In genomic region chr15:75554717-75555116, GRCh38 we compare ENCODE assay signal across 15 cellular contexts. TPM values are rescaled to one million over a fixed set of nuclear protein-coding genes. Genes with fewer than 3 reads are reported as not detected.
DNase-seq lines count a peak whose midpoint lies in the region; TF ChIP-seq lines count a peak whose summit lies in the region.
"Had no signal": no experiment of that assay in that cellular context is flagged by ENCODE, and none has a peak within 500 bp of the region (broad histone marks: within the 10 kb centered on the region; RNA-seq: fewer than 3 reads in every experiment).

No MANE protein-coding gene starts in this region.

- DNase-seq in EL, result peak; percentile 37
- peak; percentile 84 for DNase-seq in NCI-H2171 (lab: John Stamatoyannopoulos, UW)
- peak; percentile 53 for DNase-seq in brain microvascular endothelial cell
- DNase-seq in myocyte (ENCODE audit: low read depth), result peak; percentile 75
- no peak for DNase-seq in BE2C
- DNase-seq in NCI-H1930 (lab: John Stamatoyannopoulos, UW), result no peak
- DNase-seq in COLO829 (ENCODE audit: low spot score), result no peak
- DNase-seq in cerebellum (ENCODE audit: low spot score), result no peak
- DNase-seq: activated CD4-positive, CD25-positive, alpha-beta regulatory T cell treated with anti-CD3 and anti-CD28 coated beads, Interleukin-2, amount 50 U/mL, for 72 hours; activated naive CD8-positive, alpha-beta T cell treated with anti-CD3 and anti-CD28 coated beads, Interleukin-2, amount 50 U/mL, for 24 hours; activated T-cell treated with anti-CD3 and anti-CD28 coated beads for 4 hours; naive B cell; NCI-H187; stimulated activated naive CD4-positive, alpha-beta T cell; T-cell had no signal

- in situ Hi-C loops in brain microvascular endothelial cell (cut with HindIII; ENCODE audit: low pct_ligation_motif_present, low sequenced_read_pairs), result no loop called here

- no peaks in the 10 kb centered on the region for H3K36me3 ChIP-seq in brain microvascular endothelial cell (replicated peaks)
- H3K36me3 ChIP-seq in BE2C, result no peaks in the 10 kb centered on the region

- H3K4me3 ChIP-seq in brain microvascular endothelial cell (ENCODE audit: low read depth, low read length), result no peak overlapping the region
- no peak overlapping the region for H3K4me3 ChIP-seq in BE2C (ENCODE audit: low read depth, low read length)

- no peaks in the 10 kb centered on the region for H3K9me3 ChIP-seq in BE2C

- H3K4me1 ChIP-seq in BE2C, result no peaks in the 10 kb centered on the region

- H3K27me3 ChIP-seq in brain microvascular endothelial cell (replicated peaks), result no peaks in the 10 kb centered on the region
- H3K27me3 ChIP-seq in BE2C, result no peaks in the 10 kb centered on the region

- no peak for TF ChIP-seq CTCF in brain microvascular endothelial cell (IDR thresholded peaks at IDR 0.05; ENCODE audit: low read depth, low read length, missing control alignments)
- TF ChIP-seq CTCF in BE2C (IDR thresholded peaks at IDR 0.05; ENCODE audit: low read depth, low read length), result no peak

- no peak overlapping the region for H3K27ac ChIP-seq in brain microvascular endothelial cell

RNA-seq across cellular contexts. Expression of gene PTPN9, which starts 24.4 kb away (rescaled TPM):
- total RNA-seq in myocyte, result 7.6 and 7.7 TPM in 2 replicates
- 19.7 TPM for polyA plus RNA-seq in myocyte (2012)
- polyA plus RNA-seq in BE2C (2012; ENCODE audit: insufficient read depth, insufficient read length, low read depth), result 44.3 TPM
- 25.5 TPM for total RNA-seq in cerebellum

Comparison
In these comparisons a context has a peak if more than half of its experiments do, and no peak if none do; other contexts are left out.
1. DNase-seq: peak in EL (single experiment), NCI-H2171 (single experiment), brain microvascular endothelial cell (single experiment) and myocyte (single experiment); none in BE2C (single experiment), NCI-H1930 (0 of 2), COLO829 (single experiment) and cerebellum (single experiment).